In the genomic region with DNA sequence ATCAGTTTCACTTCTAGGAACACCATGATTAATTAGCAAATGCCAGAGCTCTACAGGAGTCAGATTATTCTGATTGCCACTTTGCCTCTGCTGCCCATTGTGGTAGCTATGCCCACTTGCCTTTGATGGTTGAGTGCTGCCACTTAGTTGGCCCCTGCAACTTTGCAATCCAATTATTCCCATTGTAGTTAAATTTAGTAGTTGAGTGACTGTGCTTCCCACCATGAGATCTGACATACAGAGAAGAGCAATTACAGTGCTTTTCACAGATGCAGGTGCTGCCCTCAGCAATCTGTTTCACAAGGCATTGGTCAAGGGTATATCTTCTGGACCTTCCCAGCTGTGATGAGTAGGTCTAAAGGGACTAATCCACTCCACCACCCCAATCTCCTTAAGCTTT, we compare ENCODE assay signal across 28 cellular contexts.
"Had no signal": no experiment of that assay in that cellular context is flagged by ENCODE, and none has a peak within 500 bp of the region (broad histone marks: within the 10 kb centered on the region; RNA-seq: fewer than 3 reads in every experiment).

No MANE protein-coding gene starts in this region.

- H3K36me3 ChIP-seq: colonic mucosa, gastrocnemius medialis, heart right ventricle, left lung, lower lobe of right lung had no signal

- DNase-seq: colonic mucosa; cortex of kidney; effector CD8-positive, alpha-beta T cell; effector memory CD8-positive, alpha-beta T cell; endodermal cell; erythroblast; esophagus squamous epithelium; foreskin fibroblast; foreskin melanocyte; gastrocnemius medialis; glutamatergic neuron; head of caudate nucleus; heart right ventricle; hippocampal formation; left cardiac atrium; left lung; left ventricle myocardium superior; lower lobe of right lung; mesenchymal stem cell; mucosa of descending colon; naive B cell had no signal

- H3K27me3 ChIP-seq: colonic mucosa, esophagus squamous epithelium, gastrocnemius medialis, heart right ventricle, left lung had no signal

- H3K27ac Mint-ChIP-seq: dendritic cell treated with granulocyte-macrophage colony-stimulating factor and Interleukin-4, amounts not matched to agents 40 ng/mL and 50 ng/mL, for 4 days; endodermal cell; mesothelial cell of epicardium had no signal

- H3K27ac ChIP-seq: colonic mucosa, epithelial cell of prostate, esophagus squamous epithelium, gastrocnemius medialis, heart right ventricle, left lung, lower lobe of right lung had no signal

- H3K9me3 ChIP-seq: colonic mucosa, gastrocnemius medialis, lower lobe of right lung, mucosa of descending colon had no signal

- H3K4me1 ChIP-seq: colonic mucosa, gastrocnemius medialis, left lung, lower lobe of right lung had no signal

- H3K4me3 ChIP-seq: colonic mucosa, esophagus squamous epithelium, gastrocnemius medialis, heart right ventricle, left lung, lower lobe of right lung, mucosa of descending colon had no signal

- FAIRE-seq: endometrium, islet of Langerhans, keratinocyte had no signal

- H3K27me3 Mint-ChIP-seq: dendritic cell treated with granulocyte-macrophage colony-stimulating factor and Interleukin-4, amounts not matched to agents 40 ng/mL and 50 ng/mL, for 4 days; effector memory CD8-positive, alpha-beta T cell; naive B cell had no signal

- H3K4me3 Mint-ChIP-seq: dendritic cell treated with granulocyte-macrophage colony-stimulating factor and Interleukin-4, amounts not matched to agents 40 ng/mL and 50 ng/mL, for 4 days; effector memory CD8-positive, alpha-beta T cell; endodermal cell; mesothelial cell of epicardium; naive B cell had no signal

- ATAC-seq: effector memory CD8-positive, alpha-beta T cell; esophagus mucosa; gastrocnemius medialis; heart right ventricle; left cardiac atrium; left lung; left ventricle myocardium superior; lower lobe of right lung; mucosa of descending colon had no signal
